Comparison of ENCODE assay signal across 21 cellular contexts in the genomic region with DNA sequence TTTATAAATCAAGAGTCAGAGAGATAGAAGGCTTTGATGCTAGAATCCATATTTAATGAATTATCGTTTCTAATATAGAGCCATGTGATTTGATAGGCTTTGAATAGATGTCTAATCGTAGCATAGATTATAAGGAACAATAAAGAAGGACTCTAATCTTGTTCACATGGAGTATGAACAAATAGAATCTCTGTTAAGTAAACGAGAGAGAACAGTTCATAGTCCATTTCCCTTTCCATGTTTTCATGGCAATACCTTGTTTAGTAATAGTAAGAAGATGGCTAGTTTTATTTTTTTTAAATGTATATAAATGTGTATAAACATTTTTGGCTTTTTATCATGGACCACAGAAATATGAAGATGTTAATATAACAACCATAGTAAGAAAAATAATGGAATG. TPM values are rescaled to one million over a fixed set of nuclear protein-coding genes. Genes with fewer than 3 reads are reported as not detected.
DNase-seq lines count a peak whose midpoint lies in the region; ATAC-seq, FAIRE-seq and TF ChIP-seq lines count a peak whose summit lies in the region.
"Had no signal": no experiment of that assay in that cellular context is flagged by ENCODE, and none has a peak within 500 bp of the region (broad histone marks: within the 10 kb centered on the region; RNA-seq: fewer than 3 reads in every experiment).

No MANE protein-coding gene starts in this region.

- TF ChIP-seq CTCF in DOHH2 (IDR thresholded peaks at IDR 0.05; ENCODE audit: low read depth, low read length, poor library complexity, severe bottlenecking): no peak
- TF ChIP-seq CTCF in GM12878 (IDR thresholded peaks at IDR 0.05 in 2 of 3, conservative IDR thresholded peaks at IDR 0.05 in 1 of 3; ENCODE audit: control insufficient read depth in 2 of 3, extremely low read depth in 1 of 3, insufficient read depth in 1 of 3, low read depth in 3 of 3, low read length in 3 of 3): no peak
- TF ChIP-seq CTCF in osteoblast (IDR thresholded peaks at IDR 0.05; ENCODE audit: extremely low read depth, low read depth, low read length): no peak

- H3K4me2 ChIP-seq in DOHH2 (ENCODE audit: low read length): peak overlapping the region; percentile 73
- H3K4me2 ChIP-seq in GM12878 (ENCODE audit: control insufficient read depth, insufficient read depth): 0 out of 2 replicates have a peak overlapping the region, but pooled peaks have one; percentile 11
- H3K4me2 ChIP-seq in osteoblast (ENCODE audit: insufficient read depth, low read length): peak overlapping the region; percentile 17
- H3K4me2 ChIP-seq: KMS-11, SK-N-SH had no signal

- intact Hi-C loops in activated naive CD4-positive, alpha-beta T cell treated with anti-CD3 and anti-CD28 coated beads for 36 hours (cut with micrococcal nuclease): loop anchor here (1.0 to 5.0 kb wide), 9 partner anchors 10 to 636 kb away; partner anchors contain the start of genes CCND2, RAD51AP1 and TIGAR
- intact Hi-C loops in GM12878 (cut with micrococcal nuclease; ENCODE audit: unreplicated experiment): no loop called here

- H2AFZ ChIP-seq in GM12878 (ENCODE audit: control insufficient read depth, low read depth, low read length) (no peak overlapping the region), osteoblast (ENCODE audit: low read length) (no peak overlapping the region)

- in situ Hi-C loops in GM12878 (cut with MboI): no loop called here

- H3K4me1 Mint-ChIP-seq in activated naive CD4-positive, alpha-beta T cell treated with anti-CD3 and anti-CD28 coated beads for 36 hours (ENCODE audit: low read depth): peaks cover 26% of the 10 kb centered on the region

- no peak for TF ChIP-seq POLR2A in GM12878 (IDR thresholded peaks at IDR 0.05; ENCODE audit: low read depth, low read length)

- H3K4me1 ChIP-seq in DOHH2 (ENCODE audit: control insufficient read depth, low read length) (peaks cover 32% of the 10 kb centered on the region), GM12878 (ENCODE audit: control insufficient read depth, insufficient read depth, low read length) (peaks cover 12% of the 10 kb centered on the region), osteoblast (ENCODE audit: insufficient read depth, low read length) (peaks cover 20% of the 10 kb centered on the region)
- H3K4me1 ChIP-seq: thyroid gland had no signal

- no peak for FAIRE-seq in GM12878 (lab: Jason Lieb, UNC)

- H3K27ac ChIP-seq in DOHH2 (ENCODE audit: low read depth, low read length) (peak overlapping the region; percentile 62), GM12878 (ENCODE audit: control insufficient read depth, insufficient read depth) (no peak overlapping the region; the same call in 1 of the 2 replicates), osteoblast (ENCODE audit: low read depth, low read length) (no peak overlapping the region)
- H3K27ac ChIP-seq: KMS-11, thyroid gland had no signal

- peak overlapping the region; percentile 48; the same call in 1 of the 2 replicates for H3K4me3 ChIP-seq in DOHH2 (ENCODE audit: low read length)
- H3K4me3 ChIP-seq in GM12878: no peak overlapping the region
- H3K4me3 ChIP-seq in osteoblast (ENCODE audit: insufficient read depth, low read length): no peak overlapping the region
- H3K4me3 ChIP-seq: thyroid gland had no signal

- RAD21 ChIA-PET in GM12878 (lab: Charles Lee; ENCODE audit: unreplicated experiment): no interaction called here

- 80% methylated on average over 3 of the region's 3 CpGs for WGBS in GM12878 (ENCODE audit: insufficient coverage, insufficient replicate concordance, low lambda C conversion rate, missing lambda C conversion rate)

- no peak overlapping the region for H3K9ac ChIP-seq in GM12878 (ENCODE audit: control insufficient read depth, insufficient read depth, low read length)
- H3K9ac ChIP-seq: KMS-11, SK-N-SH had no signal

- no peaks in the 10 kb centered on the region for H3K9me3 Mint-ChIP-seq in activated naive CD4-positive, alpha-beta T cell treated with anti-CD3 and anti-CD28 coated beads for 36 hours
- H3K9me3 Mint-ChIP-seq: H9 had no signal

- TF ChIP-seq RAD21 in GM12878 (IDR thresholded peaks at IDR 0.05; ENCODE audit: insufficient read depth, low read depth, low read length): no peak

- H3K27me3 Mint-ChIP-seq in activated naive CD4-positive, alpha-beta T cell treated with anti-CD3 and anti-CD28 coated beads for 36 hours (ENCODE audit: low read depth): no peaks in the 10 kb centered on the region

- H3K36me3 ChIP-seq in DOHH2 (ENCODE audit: control insufficient read depth, low read length): peaks cover 14% of the 10 kb centered on the region
- peaks cover 0 to 4% of the 10 kb centered on the region in 2 experiments; a peak in 1 of 4 replicates for H3K36me3 ChIP-seq in GM12878 (ENCODE audit: control insufficient read depth in 2 of 2, insufficient read depth in 2 of 2, low read length in 1 of 2)
- H3K36me3 ChIP-seq in osteoblast (ENCODE audit: insufficient read depth, low read length): peaks cover 12% of the 10 kb centered on the region

- no peak for ATAC-seq in GM12878
- no peak for ATAC-seq in HG02870 (IDR thresholded peaks at IDR 0.05; ENCODE audit: unreplicated experiment)
- ATAC-seq in HG03565 (IDR thresholded peaks at IDR 0.05; ENCODE audit: unreplicated experiment): no peak

- POLR2A ChIA-PET in GM12878 (lab: Charles Lee): no interaction called here

- peaks cover 20% of the 10 kb centered on the region for H3K36me3 Mint-ChIP-seq in activated naive CD4-positive, alpha-beta T cell treated with anti-CD3 and anti-CD28 coated beads for 36 hours (ENCODE audit: low read depth)

- DNase-seq in activated naive CD4-positive, alpha-beta T cell treated with anti-CD3 and anti-CD28 coated beads for 36 hours: no peak
- DNase-seq in activated naive CD4-positive, alpha-beta T cell (lab: John Stamatoyannopoulos, UW): no peak
- DNase-seq in GM12878 (ENCODE audit: low read depth, low spot score): no peak
- no peak for DNase-seq in osteoblast (ENCODE audit: insufficient read length, low spot score, missing footprints)
- DNase-seq in NCI-H1048 (lab: John Stamatoyannopoulos, UW): no peak
- DNase-seq: ACHN; activated CD4-positive, alpha-beta T cell treated with anti-CD3 and anti-CD28 coated beads for 1 hour; activated CD8-positive, alpha-beta memory T cell treated with anti-CD3 and anti-CD28 coated beads, Interleukin-2, amount 50 U/mL, for 4 hours; activated gamma-delta T cell; H9; NCI-H1105; NCI-H2107; NCI-H526; RPMI8226; SK-N-SH; stimulated activated naive CD4-positive, alpha-beta T cell treated with Interleukin-2 at 50 U/mL for 16 hours; thyroid gland had no signal

- H3K27ac Mint-ChIP-seq in activated naive CD4-positive, alpha-beta T cell treated with anti-CD3 and anti-CD28 coated beads for 36 hours: peak overlapping the region; percentile 53
- H3K27ac Mint-ChIP-seq: H9 had no signal

- TF ChIP-seq EP300 in GM12878 (IDR thresholded peaks at IDR 0.05; ENCODE audit: borderline replicate concordance in 1 of 2, control insufficient read depth in 1 of 2, low read depth in 2 of 2, low read length in 2 of 2): no peak

- no peaks in the 10 kb centered on the region for H3K79me2 ChIP-seq in DOHH2 (ENCODE audit: control insufficient read depth, low read length)
- no peaks in the 10 kb centered on the region for H3K79me2 ChIP-seq in GM12878 (ENCODE audit: control insufficient read depth, insufficient read depth, low read length)
- no peaks in the 10 kb centered on the region for H3K79me2 ChIP-seq in osteoblast (ENCODE audit: insufficient read depth, low read length)

- BruUV-seq in GM12878 (replicated peaks; lab: Mats Ljungman, UMichigan): no TSS peak

- H3K27me3 ChIP-seq in DOHH2 (ENCODE audit: control insufficient read depth, low read length): no peaks in the 10 kb centered on the region
- no peaks in the 10 kb centered on the region for H3K27me3 ChIP-seq in GM12878 (replicated peaks in 1 of 2; ENCODE audit: control insufficient read depth in 2 of 2, insufficient read depth in 2 of 2, low read length in 1 of 2)
- no peaks in the 10 kb centered on the region for H3K27me3 ChIP-seq in osteoblast (ENCODE audit: insufficient read depth, low read length)
- H3K27me3 ChIP-seq: thyroid gland had no signal

- no peaks in the 10 kb centered on the region for H3K9me2 ChIP-seq in DOHH2 (replicated peaks; ENCODE audit: control insufficient read depth, low read length)
- H3K9me2 ChIP-seq: SK-N-SH had no signal

- CTCF ChIA-PET in activated naive CD4-positive, alpha-beta T cell treated with anti-CD3 and anti-CD28 coated beads for 36 hours (lab: Charles Lee): interaction anchor here (1.0 kb wide), 1 partner anchor 24 kb away, joined by 5 read pairs; no protein-coding TSS in a partner anchor
- CTCF ChIA-PET in GM12878 (lab: Yijun Ruan, JAX): no interaction called here

- H3K9me3 ChIP-seq in DOHH2 (ENCODE audit: control insufficient read depth, insufficient read depth, low read length): no peaks in the 10 kb centered on the region
- no peaks in the 10 kb centered on the region for H3K9me3 ChIP-seq in GM12878 (replicated peaks; ENCODE audit: control insufficient read depth, insufficient read depth, low read length)
- no peaks in the 10 kb centered on the region for H3K9me3 ChIP-seq in osteoblast (ENCODE audit: low read depth, low read length)
- H3K9me3 ChIP-seq: SK-N-SH, thyroid gland had no signal

- H4K20me1 ChIP-seq in DOHH2 (ENCODE audit: control insufficient read depth, insufficient read depth, low read depth, low read length) (no peaks in the 10 kb centered on the region), GM12878 (ENCODE audit: control insufficient read depth, insufficient read depth) (no peaks in the 10 kb centered on the region), osteoblast (ENCODE audit: insufficient read depth, low read length) (peaks cover 10% of the 10 kb centered on the region)

- H3F3A ChIP-seq in DOHH2 (ENCODE audit: control insufficient read depth, insufficient read depth): peaks cover 5% of the 10 kb centered on the region

- SMC1A ChIA-PET in GM12878 (lab: Charles Lee; ENCODE audit: uncharacterized antibody, unreplicated experiment): no interaction called here

- H3K4me3 Mint-ChIP-seq in activated naive CD4-positive, alpha-beta T cell treated with anti-CD3 and anti-CD28 coated beads for 36 hours: no peak overlapping the region
- H3K4me3 Mint-ChIP-seq: H9 had no signal

RNA-seq across cellular contexts. Expression of gene RAD51AP1, which starts 32.3 kb away (rescaled TPM):
- 10 to 100 TPM; 69.5 to 76.5 TPM for total RNA-seq in activated naive CD4-positive, alpha-beta T cell treated with anti-CD3 and anti-CD28 coated beads for 36 hours
- 72.7 and 82.0 TPM in 2 replicates for total RNA-seq in GM12878 (2013; cell fraction: nucleolus; rRNA removed)
- 22.3 and 32.6 TPM in 2 replicates for total RNA-seq in GM12878 (2014; rRNA removed)
- 44.9 and 48.7 TPM in 2 replicates for total RNA-seq in GM12878 (2014; rRNA removed; fragmentation: Illumina TruSeq; extraction: Trizol)
- 29.7 and 31.9 TPM in 2 replicates for total RNA-seq in GM12878 (2021)
- 14.9 TPM for polyA plus RNA-seq in GM12878 (2011; ENCODE audit: low read depth)
- polyA plus RNA-seq in GM12878 (2011; rRNA removed): 47.5 and 87.5 TPM in 2 replicates
- polyA plus RNA-seq in GM12878 (2011; cell fraction: cytosol; rRNA removed): 10.4 and 12.7 TPM in 2 replicates
- 33.5 and 36.6 TPM in 2 replicates for polyA plus RNA-seq in GM12878 (2011; cell fraction: nucleus; rRNA removed)
- polyA plus RNA-seq in GM12878 (2012): 17.7 and 20.3 TPM in 2 replicates
- polyA plus RNA-seq in GM12878 (2014; fragmentation: Illumina TruSeq; extraction: Trizol): 56.7 and 69.4 TPM in 2 replicates
- 10 to 100 TPM; 71.4 to 86.0 TPM for polyA plus RNA-seq in GM12878 (2014; fragmentation: Nextera tagmentation; extraction: Ambion mirVana)
- 24.8 and 29.6 TPM in 2 replicates for polyA plus RNA-seq in GM12878 (2014; rRNA removed)
- polyA plus RNA-seq in GM12878 (2016; fragmentation: Nextera tagmentation; extraction: Ambion mirVana): 10 to 100 TPM; 53.0 to 60.0 TPM
- 7.5 and 9.4 TPM in 2 replicates for polyA minus RNA-seq in GM12878 (2011; rRNA and poly(A)+ RNA removed)
- 6.0 and 6.2 TPM in 2 replicates for polyA minus RNA-seq in GM12878 (2011; cell fraction: cytosol; rRNA and poly(A)+ RNA removed)
- 15.2 and 17.3 TPM in 2 replicates for polyA minus RNA-seq in GM12878 (2011; cell fraction: nucleus; rRNA and poly(A)+ RNA removed)
- 2.2 and 3.5 TPM in 2 replicates for total RNA-seq in osteoblast

RNA-seq across cellular contexts. Expression of gene DYRK4, which starts 55.6 kb away (rescaled TPM):
- total RNA-seq in activated naive CD4-positive, alpha-beta T cell treated with anti-CD3 and anti-CD28 coated beads for 36 hours: 10 to 100 TPM; 27.3 to 35.1 TPM
- 15.5 and 26.3 TPM in 2 replicates for total RNA-seq in GM12878 (2013; cell fraction: nucleolus; rRNA removed)
- total RNA-seq in GM12878 (2014; rRNA removed): 47.5 and 53.9 TPM in 2 replicates
- 43.7 and 44.1 TPM in 2 replicates for total RNA-seq in GM12878 (2014; rRNA removed; fragmentation: Illumina TruSeq; extraction: Trizol)
- total RNA-seq in GM12878 (2021): 29.9 and 30.8 TPM in 2 replicates
- polyA plus RNA-seq in GM12878 (2011; ENCODE audit: low read depth): 25.1 TPM
- polyA plus RNA-seq in GM12878 (2011; rRNA removed): 52.1 and 54.9 TPM in 2 replicates
- 35.2 and 38.3 TPM in 2 replicates for polyA plus RNA-seq in GM12878 (2011; cell fraction: cytosol; rRNA removed)
- 54.4 and 89.0 TPM in 2 replicates for polyA plus RNA-seq in GM12878 (2011; cell fraction: nucleus; rRNA removed)
- 27.4 and 36.1 TPM in 2 replicates for polyA plus RNA-seq in GM12878 (2012)
- 39.5 and 52.7 TPM in 2 replicates for polyA plus RNA-seq in GM12878 (2014; fragmentation: Illumina TruSeq; extraction: Trizol)
- 10 to 100 TPM; 61.4 to 66.7 TPM for polyA plus RNA-seq in GM12878 (2014; fragmentation: Nextera tagmentation; extraction: Ambion mirVana)
- polyA plus RNA-seq in GM12878 (2014; rRNA removed): 46.1 and 56.1 TPM in 2 replicates
- 10 to 100 TPM; 41.4 to 43.0 TPM for polyA plus RNA-seq in GM12878 (2016; fragmentation: Nextera tagmentation; extraction: Ambion mirVana)
- polyA minus RNA-seq in GM12878 (2011; rRNA and poly(A)+ RNA removed): 23.3 and 24.0 TPM in 2 replicates
- polyA minus RNA-seq in GM12878 (2011; cell fraction: cytosol; rRNA and poly(A)+ RNA removed): 6.0 and 10.4 TPM in 2 replicates
- polyA minus RNA-seq in GM12878 (2011; cell fraction: nucleus; rRNA and poly(A)+ RNA removed): 21.6 and 21.9 TPM in 2 replicates
- 27.1 and 30.4 TPM in 2 replicates for total RNA-seq in osteoblast

Comparison
In these comparisons a context has a peak if more than half of its experiments do, and no peak if none do; other contexts are left out.
1. H3K4me2 ChIP-seq: peak in every context shown above with its lines; median percentile 73 in DOHH2; 17 in osteoblast; 11 in GM12878.